In genomic region chr17:19664821-19665181, GRCh38 we compare ENCODE assay signal across 1 cellular context.
TF ChIP-seq lines count a peak whose summit lies in the region.

No MANE protein-coding gene starts in this region.

TF ChIP-seq in HepG2, 621 proteins besides CTCF, POLR2A, EP300 and RAD21:
- 0 out of 2 replicates have a peak, but pooled peaks have one; percentile 29 for TF ChIP-seq HOXA5 (CRISPR knock-in tag; IDR thresholded peaks at IDR 0.05)
- no peak for TF ChIP-seq ZNF614 (CRISPR knock-in tag; IDR thresholded peaks at IDR 0.05; ENCODE audit: borderline replicate concordance)
- no peak for TF ChIP-seq IRX3 (CRISPR knock-in tag; IDR thresholded peaks at IDR 0.05; ENCODE audit: borderline replicate concordance, low read depth)
- no peak for TF ChIP-seq KAT2B (IDR thresholded peaks at IDR 0.05; ENCODE audit: borderline replicate concordance, low read depth, low read length)
- no peak for TF ChIP-seq ZFP90 (CRISPR knock-in tag; IDR thresholded peaks at IDR 0.05; ENCODE audit: borderline replicate concordance)
- peak; percentile 63 for TF ChIP-seq ATF7 (IDR thresholded peaks at IDR 0.05)
- TF ChIP-seq ATF7 (CRISPR knock-in tag; IDR thresholded peaks at IDR 0.05) = no peak
- no peak for TF ChIP-seq ZNF691 (CRISPR knock-in tag; IDR thresholded peaks at IDR 0.05; ENCODE audit: borderline replicate concordance, low read depth)
- no peak for TF ChIP-seq CREB3 (CRISPR knock-in tag; IDR thresholded peaks at IDR 0.05)
- TF ChIP-seq NR0B2 (CRISPR knock-in tag; IDR thresholded peaks at IDR 0.05) = no peak
- TF ChIP-seq MYNN (CRISPR knock-in tag; IDR thresholded peaks at IDR 0.05; ENCODE audit: low read depth) = no peak
- no peak for TF ChIP-seq ZSCAN22 (CRISPR knock-in tag; IDR thresholded peaks at IDR 0.05)
- TF ChIP-seq BHLHE40 (IDR thresholded peaks at IDR 0.05; ENCODE audit: low read length) = no peak
- TF ChIP-seq MEIS2 (CRISPR knock-in tag; IDR thresholded peaks at IDR 0.05) = peak; percentile 41; the same call in 1 of the 2 replicates
- no peak for TF ChIP-seq ATF7-NPFF (CRISPR knock-in tag; IDR thresholded peaks at IDR 0.05; ENCODE audit: low read depth)
